14 cellular contexts compared by ENCODE assay signal in genomic region chr7:13035233-13035632, GRCh38.
"Had no signal": no experiment of that assay in that cellular context is flagged by ENCODE, and none has a peak within 500 bp of the region (broad histone marks: within the 10 kb centered on the region; RNA-seq: fewer than 3 reads in every experiment).

No MANE protein-coding gene starts in this region.

- H3K9me3 ChIP-seq: thyroid gland, uterus had no signal

- H3K4me1 ChIP-seq: thyroid gland, uterus had no signal

- DNase-seq: activated CD4-positive, alpha-beta memory T cell treated with anti-CD3 and anti-CD28 coated beads, Interleukin-2, amount 10 ng/mL, durations not matched to agents 7 days and 5 days; activated CD4-positive, alpha-beta T cell treated with anti-CD3 and anti-CD28 coated beads for 4 hours; activated naive CD4-positive, alpha-beta T cell treated with anti-CD3 and anti-CD28 coated beads, Interleukin-2, amount 50 U/mL, for 16 hours; activated T-cell treated with anti-CD3 and anti-CD28 coated beads, Interleukin-2, amount 50 U/mL, for 24 hours; dorsolateral prefrontal cortex; heart left ventricle; naive thymus-derived CD4-positive, alpha-beta T cell; posterior cingulate gyrus; stimulated activated CD4-positive, alpha-beta T cell treated with anti-CD3 and anti-CD28 coated beads, Interleukin-2, amount 100 ng/mL, for 48 hours; thyroid gland; uterus had no signal

- FAIRE-seq: frontal cortex had no signal

- ATAC-seq: heart left ventricle; naive thymus-derived CD4-positive, alpha-beta T cell; stimulated activated memory B cell treated with anti-CD40 and anti-IgM and Interleukin-4, amounts not matched to agents 10 μg/mL and 1 μg/mL and 100 μg/mL, for 72 hours had no signal

- H3K36me3 ChIP-seq: cardiac muscle cell, heart left ventricle, thyroid gland, uterus had no signal

- H3K4me3 ChIP-seq: cardiac muscle cell, dorsolateral prefrontal cortex, heart left ventricle, thyroid gland, uterus had no signal

- H3K27me3 ChIP-seq: cardiac muscle cell, dorsolateral prefrontal cortex, heart left ventricle, thyroid gland, uterus had no signal

- H3K27ac ChIP-seq: cardiac muscle cell, dorsolateral prefrontal cortex, heart left ventricle, thyroid gland, uterus had no signal
